Comparison of ENCODE assay signal across 8 cellular contexts in genomic region chr11:75241906-75242644, GRCh38. TPM values are rescaled to one million over a fixed set of nuclear protein-coding genes. Genes with fewer than 3 reads are reported as not detected.
A peak's percentile ranks its signal among the peaks of the same experiment; 100 is the strongest.
DNase-seq lines count a peak whose midpoint lies in the region; TF ChIP-seq lines count a peak whose summit lies in the region.

No MANE protein-coding gene starts in this region.

- CTCF ChIA-PET in HEK293 (lab: Yijun Ruan, JAX) = interaction anchor here (0.7 to 5.4 kb wide), 30 partner anchors 9 to 989 kb away, joined by 3 to 59 read pairs (median 4); partner anchors contain the start of gene SLCO2B1

- H3K4me1 ChIP-seq in ACC112 (ENCODE audit: control insufficient read depth, insufficient read depth, low read length, unreplicated experiment) (no peaks in the 10 kb centered on the region), HEK293 (ENCODE audit: control insufficient read depth, insufficient read depth, low read length) (no peaks in the 10 kb centered on the region), ascending aorta (peaks cover 2 to 4% of the 10 kb centered on the region in 2 donors), mesodermal cell (ENCODE audit: control insufficient read depth, insufficient read depth, low read length, poor library complexity, severe bottlenecking) (peaks cover 3% of the 10 kb centered on the region)

- H3K36me3 ChIP-seq in ACC112 (ENCODE audit: insufficient read depth, low read length) (no peaks in the 10 kb centered on the region), HEK293 (ENCODE audit: control insufficient read depth in 2 of 2, insufficient read depth in 1 of 2, low read length in 2 of 2) (no peaks in the 10 kb centered on the region), ascending aorta (no peaks in the 10 kb centered on the region), mesodermal cell (ENCODE audit: control insufficient read depth, insufficient read depth, low read length) (no peaks in the 10 kb centered on the region)

- no peak for DNase-seq in ascending aorta (ENCODE audit: low spot score in 2 of 2)
- DNase-seq in Kasumi-1 (lab: John Stamatoyannopoulos, UW) = no peak
- DNase-seq in iPS-NIHi11 (ENCODE audit: low spot score) = no peak
- no peak for DNase-seq in central memory CD4-positive, alpha-beta T cell
- no peak for DNase-seq in G401 (ENCODE audit: low spot score)

- TF ChIP-seq CTCF in HEK293 (tag by site-specific recombination; IDR thresholded peaks at IDR 0.05) (no peak), ascending aorta (IDR thresholded peaks at IDR 0.05) (no peak)

- POLR2A ChIA-PET in HEK293 (lab: Yijun Ruan, JAX) = interaction anchor here (0.6 to 1.6 kb wide), 2 partner anchors 85 to 749 kb away, joined by 4 read pairs; partner anchors contain the start of gene LIPT2

- in situ Hi-C loops in G401 (cut with HindIII; ENCODE audit: low sequenced_read_pairs) = no loop called here

- WGBS in mesodermal cell (ENCODE audit: insufficient coverage in 2 of 2), 2 experiments = 6 to 14% methylated on average over 31 to 69 of the region's 72 CpGs

- H3K27ac ChIP-seq in ACC112 (ENCODE audit: low read depth, low read length) (no peak overlapping the region), HEK293 (ENCODE audit: extremely low read depth, low read depth, low read length) (no peak overlapping the region), ascending aorta (no peak overlapping the region), mesodermal cell (ENCODE audit: low read depth, low read length, severe bottlenecking) (no peak overlapping the region)

- H3K4me3 ChIP-seq in ACC112 (ENCODE audit: low read depth, low read length) = peak overlapping the region; percentile 73
- H3K4me3 ChIP-seq in HEK293 (ENCODE audit: low read depth, low read length) = peak overlapping the region; percentile 49
- peak overlapping the region; percentile 45 to 65 for H3K4me3 ChIP-seq in ascending aorta
- H3K4me3 ChIP-seq in mesodermal cell (ENCODE audit: extremely low read depth, insufficient read depth, low read length, poor library complexity, severe bottlenecking) = peak overlapping the region; percentile 40

- intact Hi-C loops in ascending aorta (cut with DNase I) = loop anchor here (2.0 kb wide), 1 partner anchor 313 kb away; no protein-coding TSS in a partner anchor

- H3K27me3 ChIP-seq in ACC112 (ENCODE audit: insufficient read depth, low read length) = peaks cover 77% of the 10 kb centered on the region
- peaks cover 5% of the 10 kb centered on the region for H3K27me3 ChIP-seq in ascending aorta

- H3K9me3 ChIP-seq in HEK293 (ENCODE audit: control insufficient read depth, insufficient read depth, low read depth, low read length) = no peaks in the 10 kb centered on the region
- no peaks in the 10 kb centered on the region for H3K9me3 ChIP-seq in ascending aorta
- H3K9me3 ChIP-seq in mesodermal cell (ENCODE audit: control insufficient read depth, low read length) = no peaks in the 10 kb centered on the region

- H2AFZ ChIP-seq in ACC112 (ENCODE audit: low read length, unreplicated experiment) = peak overlapping the region; percentile 69

- no peaks in the 10 kb centered on the region for H3K79me2 ChIP-seq in ACC112 (ENCODE audit: control insufficient read depth, insufficient read depth, low read length, unreplicated experiment)

TF ChIP-seq in HEK293, 187 proteins besides CTCF, POLR2A, EP300 and RAD21:
- TF ChIP-seq KLF10 (tag by site-specific recombination; IDR thresholded peaks at IDR 0.05) (no peak), ZEB2 (tag by site-specific recombination; IDR thresholded peaks at IDR 0.05) (no peak), ZNF660 (tag by site-specific recombination; IDR thresholded peaks at IDR 0.05) (0 out of 2 replicates have a peak, but pooled peaks have one; percentile 7), OSR2 (tag by site-specific recombination; IDR thresholded peaks at IDR 0.05) (no peak), GLI4 (tag by site-specific recombination; IDR thresholded peaks at IDR 0.05) (no peak), ZNF704 (tag by site-specific recombination; IDR thresholded peaks at IDR 0.05) (no peak), ZBTB10 (tag by site-specific recombination; IDR thresholded peaks at IDR 0.05) (no peak), ZNF121 (tag by site-specific recombination; IDR thresholded peaks at IDR 0.05) (no peak), ZNF335 (tag by site-specific recombination; conservative IDR thresholded peaks at IDR 0.05) (0 out of 2 replicates have a peak, but pooled peaks have one; percentile 16), ZNF560 (tag by site-specific recombination; IDR thresholded peaks at IDR 0.05; ENCODE audit: borderline replicate concordance) (0 out of 2 replicates have a peak, but pooled peaks have one; percentile 15), EGR2 (tag by site-specific recombination; IDR thresholded peaks at IDR 0.05; ENCODE audit: low read depth) (no peak), ZFHX2 (tag by site-specific recombination; conservative IDR thresholded peaks at IDR 0.05) (no peak), ZBTB8A (tag by site-specific recombination; IDR thresholded peaks at IDR 0.05) (peak; percentile 41), ZBTB26 (tag by site-specific recombination; optimal IDR thresholded peaks at IDR 0.05) (peak; percentile 43), ZFP41 (tag by site-specific recombination; IDR thresholded peaks at IDR 0.05; ENCODE audit: borderline replicate concordance) (no peak), ZNF488 (tag by site-specific recombination; IDR thresholded peaks at IDR 0.05) (no peak), ZNF514 (tag by site-specific recombination; IDR thresholded peaks at IDR 0.05) (no peak), ZNF133 (tag by site-specific recombination; IDR thresholded peaks at IDR 0.05) (no peak)

RNA-seq across cellular contexts. Expression of gene TPBGL, which starts 1.5 kb away (rescaled TPM):
- not detected for total RNA-seq in ascending aorta
- 1.3 TPM for polyA plus RNA-seq in mesodermal cell (2013, experiment 1 of 2)
- polyA plus RNA-seq in mesodermal cell (2013, experiment 2 of 2) = 1.1 TPM
- total RNA-seq in G401 (2014; rRNA removed; shearing (Covaris generic)) = not detected in 2 replicates
